In genomic region chr1:31683997-31684396, GRCh38 we compare ENCODE assay signal across 13 cellular contexts. TPM values are rescaled to one million over a fixed set of nuclear protein-coding genes. Genes with fewer than 3 reads are reported as not detected.
DNase-seq lines count a peak whose midpoint lies in the region; ATAC-seq, FAIRE-seq and TF ChIP-seq lines count a peak whose summit lies in the region.
"Had no signal": no experiment of that assay in that cellular context is flagged by ENCODE, and none has a peak within 500 bp of the region (broad histone marks: within the 10 kb centered on the region; RNA-seq: fewer than 3 reads in every experiment).

No MANE protein-coding gene starts in this region.

- peak; percentile 38 for ATAC-seq in activated T-helper 17 cell treated with anti-CD3 and anti-CD28 coated beads, Interleukin-2, amount 50 U/mL, for 72 hours (replicated peaks)
- ATAC-seq in HepG2 (peak; percentile 88), HG03521 (IDR thresholded peaks at IDR 0.05; ENCODE audit: unreplicated experiment) (no peak), HG03520 (IDR thresholded peaks at IDR 0.05; ENCODE audit: unreplicated experiment) (no peak)

- no peak overlapping the region for H3K4me2 ChIP-seq in HepG2 (ENCODE audit: low read depth, low read length)

- POLR2A ChIA-PET in HepG2 (lab: Yijun Ruan, JAX), result no interaction called here

- TF ChIP-seq EP300 in HepG2 (IDR thresholded peaks at IDR 0.05; ENCODE audit: low read depth in 2 of 2, low read length in 2 of 2) (no peak), HepG2 (CRISPR knock-in tag; IDR thresholded peaks at IDR 0.05; ENCODE audit: borderline replicate concordance) (no peak), ovary (IDR thresholded peaks at IDR 0.05) (no peak)

- H3K36me3 ChIP-seq in H7 (replicated peaks; ENCODE audit: control insufficient read depth, insufficient read depth, low read length), result no peaks in the 10 kb centered on the region
- no peaks in the 10 kb centered on the region for H3K36me3 ChIP-seq in HepG2 (replicated peaks in 1 of 2; ENCODE audit: control insufficient read depth in 1 of 2, insufficient read depth in 2 of 2, low read length in 2 of 2)
- no peaks in the 10 kb centered on the region for H3K36me3 ChIP-seq in ovary
- H3K36me3 ChIP-seq: HAP-1 had no signal

- H2AFZ ChIP-seq in HepG2 (ENCODE audit: low read length), result no peak overlapping the region

- no peaks in the 10 kb centered on the region for H4K20me1 ChIP-seq in HepG2 (ENCODE audit: insufficient read depth, low read length)

- H3K4me1 ChIP-seq in HepG2 (ENCODE audit: insufficient read depth, low read length), result no peaks in the 10 kb centered on the region
- peaks cover 15% of the 10 kb centered on the region for H3K4me1 ChIP-seq in ovary (ENCODE audit: insufficient read depth)
- H3K4me1 ChIP-seq: HAP-1 had no signal

- H3K27ac ChIP-seq in HepG2 (ENCODE audit: extremely low read length, insufficient read depth, low read length) (no peak overlapping the region), ovary (no peak overlapping the region)

- TF ChIP-seq RAD21 in HepG2 (CRISPR knock-in tag; IDR thresholded peaks at IDR 0.05), result no peak

- intact Hi-C loops in HepG2 (cut with micrococcal nuclease; ENCODE audit: unreplicated experiment), result no loop called here
- intact Hi-C loops in ovary (cut with DNase I), result no loop called here

- no TSS peak for BruUV-seq in HepG2 (replicated peaks; lab: Mats Ljungman, UMichigan)

- no peaks in the 10 kb centered on the region for H3K36me3 Mint-ChIP-seq in activated T-helper 17 cell treated with anti-CD3 and anti-CD28 coated beads, Interleukin-2, amount 50 U/mL, for 72 hours (ENCODE audit: low read depth)
- H3K36me3 Mint-ChIP-seq: brain had no signal

- TF ChIP-seq POLR2A in HepG2 (IDR thresholded peaks at IDR 0.05; ENCODE audit: insufficient read depth in 1 of 2, low read depth in 2 of 2, low read length in 2 of 2), result no peak
- TF ChIP-seq POLR2A in ovary (IDR thresholded peaks at IDR 0.05), result no peak

- H3K9me3 Mint-ChIP-seq in activated T-helper 17 cell treated with anti-CD3 and anti-CD28 coated beads, Interleukin-2, amount 50 U/mL, for 72 hours, result no peaks in the 10 kb centered on the region
- H3K9me3 Mint-ChIP-seq: brain had no signal

- H3K27ac Mint-ChIP-seq in activated T-helper 17 cell treated with anti-CD3 and anti-CD28 coated beads, Interleukin-2, amount 50 U/mL, for 72 hours, result no peak overlapping the region
- H3K27ac Mint-ChIP-seq: brain had no signal

- H3K79me2 ChIP-seq in HepG2 (ENCODE audit: insufficient read depth, low read length), result no peaks in the 10 kb centered on the region

- H3K27me3 Mint-ChIP-seq in activated T-helper 17 cell treated with anti-CD3 and anti-CD28 coated beads, Interleukin-2, amount 50 U/mL, for 72 hours, result peaks cover 16% of the 10 kb centered on the region

- no peak overlapping the region for H3K9ac ChIP-seq in HepG2 (ENCODE audit: insufficient read depth, low read depth, low read length)

- H3K4me3 ChIP-seq in AG09309 (ENCODE audit: control insufficient read depth, low read depth, low read length) (no peak overlapping the region), H7 (ENCODE audit: insufficient read depth, low read depth, low read length) (no peak overlapping the region), HepG2 (replicated peaks in 1 of 3; ENCODE audit: insufficient read depth in 1 of 3, low read depth in 2 of 3, low read length in 3 of 3) (no peak overlapping the region), ovary (no peak overlapping the region)
- H3K4me3 ChIP-seq: HAP-1, MG63 had no signal

- DNase-seq in AG09309 (ENCODE audit: low read depth) (no peak), H7 (peak; percentile 91), HepG2 (ENCODE audit: low spot score) (no peak), AG08395 (ENCODE audit: low spot score) (no peak), ovary (no peak)
- DNase-seq: kidney glomerular epithelial cell, MG63 had no signal

- TF ChIP-seq CTCF in AG09309 (IDR thresholded peaks at IDR 0.05; ENCODE audit: control insufficient read depth, insufficient read depth, low read depth, low read length, missing control alignments) (peak; percentile 39), HepG2 (CRISPR knock-in tag; IDR thresholded peaks at IDR 0.05) (peak; percentile 41), ovary (IDR thresholded peaks at IDR 0.05) (no peak)

- CTCF ChIA-PET in HepG2 (lab: Yijun Ruan, JAX; ENCODE audit: low intra/inter-chr PET ratio, low total read pairs), result no interaction called here

- no peaks in the 10 kb centered on the region for H3K9me3 ChIP-seq in HepG2 (ENCODE audit: low read length)
- H3K9me3 ChIP-seq in ovary, result no peaks in the 10 kb centered on the region
- H3K9me3 ChIP-seq: HAP-1, MG63 had no signal

- 82% methylated on average over 7 of the region's 11 CpGs for WGBS in HepG2 (ENCODE audit: low lambda C conversion rate)
- 79 to 87% (median 84%) methylated on average over 9 to 11 of the region's 11 CpGs for WGBS in ovary, 3 donors

- in situ Hi-C loops in HepG2 (cut with HindIII; ENCODE audit: extremely low pct_ligation_motif_present, low pct_unique_long_range_greater_than_20kb), result no loop called here

- no peak for FAIRE-seq in HepG2 (lab: Jason Lieb, UNC)

- H3K27me3 ChIP-seq in H7 (ENCODE audit: control insufficient read depth, insufficient read depth, low read length) (no peaks in the 10 kb centered on the region), HepG2 (ENCODE audit: control insufficient read depth in 1 of 2, insufficient read depth in 2 of 2, low read length in 2 of 2) (no peaks in the 10 kb centered on the region), ovary (no peaks in the 10 kb centered on the region)
- H3K27me3 ChIP-seq: MG63 had no signal

- no peak overlapping the region for H3K4me3 Mint-ChIP-seq in activated T-helper 17 cell treated with anti-CD3 and anti-CD28 coated beads, Interleukin-2, amount 50 U/mL, for 72 hours
- H3K4me3 Mint-ChIP-seq: brain had no signal

- H3K4me1 Mint-ChIP-seq in activated T-helper 17 cell treated with anti-CD3 and anti-CD28 coated beads, Interleukin-2, amount 50 U/mL, for 72 hours, result no peaks in the 10 kb centered on the region

TF ChIP-seq in HepG2, 621 proteins besides CTCF, POLR2A, EP300 and RAD21 (continues in another document):
- TF ChIP-seq CHD4 (IDR thresholded peaks at IDR 0.05; ENCODE audit: borderline replicate concordance, low read length), result no peak

RNA-seq across cellular contexts. Expression of gene COL16A1, which starts 19.8 kb away (rescaled TPM):
- total RNA-seq in H7 (2014; rRNA removed; shearing (Covaris generic)), result 10.3 and 13.8 TPM in 2 replicates
- total RNA-seq in activated T-helper 17 cell treated with anti-CD3 and anti-CD28 coated beads, Interleukin-2, amount 50 U/mL, for 72 hours, result not detected
- total RNA-seq in HepG2 (2016; rRNA removed; fragmentation: Illumina TruSeq; extraction: Trizol) (2.0 and 12.2 TPM in 2 replicates), ovary (100 to 1,000 TPM in 5 of 7 donors, 10 to 100 TPM in 2; 64.4 to 237 (median 157) TPM)
- 0.61 and 0.62 TPM in 2 replicates for total RNA-seq in HepG2 (2016; cell fraction: cytosol; rRNA removed; fragmentation: Illumina TruSeq; extraction: Trizol; ENCODE audit: low read depth)
- total RNA-seq in HepG2 (2016; cell fraction: insoluble cytoplasmic fraction; rRNA removed; fragmentation: Illumina TruSeq; extraction: Trizol), result 2.0 and 13.0 TPM in 2 replicates
- 0.76 and 1.1 TPM in 2 replicates for total RNA-seq in HepG2 (2016; cell fraction: membrane; rRNA removed; fragmentation: Illumina TruSeq; extraction: Trizol)
- total RNA-seq in HepG2 (2016; cell fraction: nucleus; rRNA removed; fragmentation: Illumina TruSeq; extraction: Trizol), result 18.2 and 22.6 TPM in 2 replicates
- polyA plus RNA-seq in HepG2 (2011; rRNA removed) (4.3 and 5.1 TPM in 2 replicates), ovary (100 to 1,000 TPM in 1 of 2 donors, 10 to 100 TPM in 1; 19.8 to 194 TPM)
- polyA plus RNA-seq in HepG2 (2011; cell fraction: cytosol; rRNA removed), result 0.54 and 0.85 TPM in 2 replicates
- polyA plus RNA-seq in HepG2 (2011; cell fraction: nucleus; rRNA removed), result 61.1 and 62.0 TPM in 2 replicates
- 4.7 and 5.1 TPM in 2 replicates for polyA plus RNA-seq in HepG2 (2012)
- 0.29 and 0.41 TPM in 2 replicates for polyA plus RNA-seq in HepG2 (2016; cell fraction: cytosol; fragmentation: Illumina TruSeq; extraction: Trizol; ENCODE audit: low read depth)
- 1.5 and 2.3 TPM in 2 replicates for polyA plus RNA-seq in HepG2 (2016; cell fraction: insoluble cytoplasmic fraction; fragmentation: Illumina TruSeq; extraction: Trizol; ENCODE audit: low read depth)
- 0.43 and 0.78 TPM in 2 replicates for polyA plus RNA-seq in HepG2 (2016; cell fraction: membrane; fragmentation: Illumina TruSeq; extraction: Trizol; ENCODE audit: low read depth)
- 57.7 and 64.7 TPM in 2 replicates for polyA plus RNA-seq in HepG2 (2016; cell fraction: nucleus; fragmentation: Illumina TruSeq; extraction: Trizol; ENCODE audit: insufficient read depth, low read depth)
- 1.4 and 4.1 TPM in 2 replicates for polyA minus RNA-seq in HepG2 (2011; rRNA and poly(A)+ RNA removed; ENCODE audit: low replicate concordance)
- 0.69 and 1.6 TPM in 2 replicates for polyA minus RNA-seq in HepG2 (2011; cell fraction: cytosol; rRNA and poly(A)+ RNA removed)
- polyA minus RNA-seq in HepG2 (2011; cell fraction: nucleus; rRNA and poly(A)+ RNA removed), result 6.8 and 10.1 TPM in 2 replicates
- total RNA-seq: T-helper 2 cell treated with Interferon-gamma antibody and Interleukin-4, amounts not matched to agents 100 ng/mL and 5 ng/mL, for 36 hours had no signal

RNA-seq across cellular contexts. Expression of gene PEF1, which starts 39.3 kb away (rescaled TPM):
- 95.7 and 129 TPM in 2 replicates for total RNA-seq in H7 (2014; rRNA removed; shearing (Covaris generic))
- total RNA-seq in activated T-helper 17 cell treated with anti-CD3 and anti-CD28 coated beads, Interleukin-2, amount 50 U/mL, for 72 hours, result 10 to 100 TPM; 32.7 to 51.5 TPM
- total RNA-seq in HepG2 (2016; rRNA removed; fragmentation: Illumina TruSeq; extraction: Trizol) (57.1 and 85.7 TPM in 2 replicates), ovary (10 to 100 TPM; 31.7 to 65.2 (median 59.9) TPM)
- 16.0 and 19.1 TPM in 2 replicates for total RNA-seq in HepG2 (2016; cell fraction: cytosol; rRNA removed; fragmentation: Illumina TruSeq; extraction: Trizol; ENCODE audit: low read depth)
- 57.5 and 91.4 TPM in 2 replicates for total RNA-seq in HepG2 (2016; cell fraction: insoluble cytoplasmic fraction; rRNA removed; fragmentation: Illumina TruSeq; extraction: Trizol)
- total RNA-seq in HepG2 (2016; cell fraction: membrane; rRNA removed; fragmentation: Illumina TruSeq; extraction: Trizol), result 33.1 and 34.7 TPM in 2 replicates
- total RNA-seq in HepG2 (2016; cell fraction: nucleus; rRNA removed; fragmentation: Illumina TruSeq; extraction: Trizol), result 28.3 and 31.4 TPM in 2 replicates
- polyA plus RNA-seq in HepG2 (2011; rRNA removed) (57.8 and 69.0 TPM in 2 replicates), ovary (10 to 100 TPM; 54.3 to 58.2 TPM)
- 59.1 and 66.1 TPM in 2 replicates for polyA plus RNA-seq in HepG2 (2011; cell fraction: cytosol; rRNA removed)
- 28.9 TPM in 2 replicates for polyA plus RNA-seq in HepG2 (2011; cell fraction: nucleus; rRNA removed)
- polyA plus RNA-seq in HepG2 (2012), result 26.2 and 40.7 TPM in 2 replicates
- polyA plus RNA-seq in HepG2 (2016; cell fraction: cytosol; fragmentation: Illumina TruSeq; extraction: Trizol; ENCODE audit: low read depth), result 17.0 and 18.2 TPM in 2 replicates
- polyA plus RNA-seq in HepG2 (2016; cell fraction: insoluble cytoplasmic fraction; fragmentation: Illumina TruSeq; extraction: Trizol; ENCODE audit: low read depth), result 103 and 109 TPM in 2 replicates
- polyA plus RNA-seq in HepG2 (2016; cell fraction: membrane; fragmentation: Illumina TruSeq; extraction: Trizol; ENCODE audit: low read depth), result 29.6 and 30.9 TPM in 2 replicates
- polyA plus RNA-seq in HepG2 (2016; cell fraction: nucleus; fragmentation: Illumina TruSeq; extraction: Trizol; ENCODE audit: insufficient read depth, low read depth), result 43.9 and 48.1 TPM in 2 replicates
- polyA minus RNA-seq in HepG2 (2011; rRNA and poly(A)+ RNA removed; ENCODE audit: low replicate concordance), result 137 and 154 TPM in 2 replicates
- 28.9 and 36.0 TPM in 2 replicates for polyA minus RNA-seq in HepG2 (2011; cell fraction: cytosol; rRNA and poly(A)+ RNA removed)
- 14.2 and 17.9 TPM in 2 replicates for polyA minus RNA-seq in HepG2 (2011; cell fraction: nucleus; rRNA and poly(A)+ RNA removed)

Comparison
In these comparisons a context has a peak if more than half of its experiments do, and no peak if none do; other contexts are left out.
1. CTCF ChIP-seq: peak in AG09309 (single experiment) and HepG2 (single experiment); none in ovary (0 of 3).
2. ATAC-seq: peak in activated T-helper 17 cell treated with anti-CD3 and anti-CD28 coated beads, Interleukin-2, amount 50 U/mL, for 72 hours (single experiment) and HepG2 (single experiment); none in HG03521 (single experiment) and HG03520 (single experiment).